ENCODE assay signal across 8 cellular contexts in genomic region chr10:14571866-14572507, GRCh38.
DNase-seq lines count a peak whose midpoint lies in the region; ATAC-seq and TF ChIP-seq lines count a peak whose summit lies in the region.

No MANE protein-coding gene starts in this region.

- H3K27ac ChIP-seq in right cardiac atrium (ENCODE audit: low read length) = no peak overlapping the region
- peak overlapping the region; percentile 82 to 91 for H3K27ac ChIP-seq in liver (ENCODE audit: low read depth in 1 of 2, low read length in 2 of 2)
- H3K27ac ChIP-seq in temporal lobe (ENCODE audit: low read depth, low read length) = peak overlapping the region; percentile 97

- H3K9ac ChIP-seq in liver (ENCODE audit: low read depth in 1 of 2, low read length in 2 of 2) = peak overlapping the region; percentile 70 to 76

- H3K36me3 ChIP-seq in liver (ENCODE audit: control insufficient read depth in 4 of 4, insufficient read depth in 3 of 4, low read depth in 1 of 4, low read length in 3 of 4) = no peaks in the 10 kb centered on the region

- H3K9me3 ChIP-seq in right cardiac atrium (ENCODE audit: control insufficient read depth, low read length) = no peaks in the 10 kb centered on the region
- H3K9me3 ChIP-seq in liver (ENCODE audit: control insufficient read depth in 4 of 4, low read length in 3 of 4) = no peaks in the 10 kb centered on the region

- intact Hi-C loops in right cardiac atrium (cut with DNase I) (no loop called here), left ventricle myocardium superior (cut with micrococcal nuclease) (no loop called here)

- peak; percentile 66 to 73 for TF ChIP-seq RAD21 in liver (IDR thresholded peaks at IDR 0.05)

- ATAC-seq in right cardiac atrium = peak; percentile 71 to 83
- ATAC-seq in left ventricle myocardium superior = no peak

- H3K4me3 ChIP-seq in right cardiac atrium (ENCODE audit: low read length) (no peak overlapping the region), liver (ENCODE audit: low read depth in 1 of 3, low read length in 3 of 3) (peak overlapping the region; percentile 1 to 50 (median 43))

- H3K4me1 ChIP-seq in right cardiac atrium (ENCODE audit: control insufficient read depth, insufficient read depth, low read length) = no peaks in the 10 kb centered on the region
- H3K4me1 ChIP-seq in liver (ENCODE audit: control insufficient read depth in 4 of 4, insufficient read depth in 4 of 4, low read length in 3 of 4) = peaks cover 10 to 63% (median 30%) of the 10 kb centered on the region in 4 donors

- 72% methylated on average over 10 of the region's 10 CpGs for WGBS in right cardiac atrium
- WGBS in liver = 20% methylated on average over 10 of the region's 10 CpGs

- H3K27me3 ChIP-seq in right cardiac atrium (ENCODE audit: control insufficient read depth, insufficient read depth) (no peaks in the 10 kb centered on the region), liver (ENCODE audit: control insufficient read depth in 4 of 4, insufficient read depth in 4 of 4, low read length in 3 of 4) (no peaks in the 10 kb centered on the region)

- TF ChIP-seq CTCF in liver (IDR thresholded peaks at IDR 0.05; ENCODE audit: low read depth, low read length, missing input control) = no peak

- DNase-seq in right cardiac atrium (no peak), left ventricle myocardium superior (no peak), NCI-H2029 treated with DMSO at 0.1 percent for 48 hours (lab: John Stamatoyannopoulos, UW) (peak; percentile 51), amygdala (lab: John Stamatoyannopoulos, UW) (peak in 43 of 56 donors; percentile 16 to 88 (median 62)), amniotic stem cell (lab: John Stamatoyannopoulos, UW) (no peak), NCI-H2107 treated with DMSO at 0.1 percent for 48 hours (lab: John Stamatoyannopoulos, UW; ENCODE audit: unreplicated experiment) (no peak)

TF ChIP-seq in liver, 16 proteins besides CTCF, POLR2A, EP300 and RAD21:
- peak; percentile 92 for TF ChIP-seq SP1 (IDR thresholded peaks at IDR 0.05)
- peak in 1 of 2 donors; percentile 53 for TF ChIP-seq EGR1 (IDR thresholded peaks at IDR 0.05; ENCODE audit: low read depth in 2 of 2)
- TF ChIP-seq, protein P1, sequence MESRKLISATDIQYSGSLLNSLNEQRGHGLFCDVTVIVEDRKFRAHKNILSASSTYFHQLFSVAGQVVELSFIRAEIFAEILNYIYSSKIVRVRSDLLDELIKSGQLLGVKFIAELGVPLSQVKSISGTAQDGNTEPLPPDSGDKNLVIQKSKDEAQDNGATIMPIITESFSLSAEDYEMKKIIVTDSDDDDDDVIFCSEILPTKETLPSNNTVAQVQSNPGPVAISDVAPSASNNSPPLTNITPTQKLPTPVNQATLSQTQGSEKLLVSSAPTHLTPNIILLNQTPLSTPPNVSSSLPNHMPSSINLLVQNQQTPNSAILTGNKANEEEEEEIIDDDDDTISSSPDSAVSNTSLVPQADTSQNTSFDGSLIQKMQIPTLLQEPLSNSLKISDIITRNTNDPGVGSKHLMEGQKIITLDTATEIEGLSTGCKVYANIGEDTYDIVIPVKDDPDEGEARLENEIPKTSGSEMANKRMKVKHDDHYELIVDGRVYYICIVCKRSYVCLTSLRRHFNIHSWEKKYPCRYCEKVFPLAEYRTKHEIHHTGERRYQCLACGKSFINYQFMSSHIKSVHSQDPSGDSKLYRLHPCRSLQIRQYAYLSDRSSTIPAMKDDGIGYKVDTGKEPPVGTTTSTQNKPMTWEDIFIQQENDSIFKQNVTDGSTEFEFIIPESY (IDR thresholded peaks at IDR 0.05) = peak; percentile 81
- no peak for TF ChIP-seq TAF1 (conservative IDR thresholded peaks at IDR 0.05)
- peak; percentile 83 for TF ChIP-seq FOXA1 (IDR thresholded peaks at IDR 0.05)
- TF ChIP-seq, protein P2, sequence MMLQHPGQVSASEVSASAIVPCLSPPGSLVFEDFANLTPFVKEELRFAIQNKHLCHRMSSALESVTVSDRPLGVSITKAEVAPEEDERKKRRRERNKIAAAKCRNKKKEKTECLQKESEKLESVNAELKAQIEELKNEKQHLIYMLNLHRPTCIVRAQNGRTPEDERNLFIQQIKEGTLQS (IDR thresholded peaks at IDR 0.05) = peak; percentile 91
- peak; percentile 91 for TF ChIP-seq FOXA2 (IDR thresholded peaks at IDR 0.05)
- peak; percentile 98 for TF ChIP-seq MAX (IDR thresholded peaks at IDR 0.05)
- peak; percentile 40 for TF ChIP-seq NR2F2 (IDR thresholded peaks at IDR 0.05)
- TF ChIP-seq RXRA (IDR thresholded peaks at IDR 0.05) = peak; percentile 95 to 96
- peak; percentile 49 for TF ChIP-seq HNF4G (IDR thresholded peaks at IDR 0.05)
- TF ChIP-seq HNF4A (conservative IDR thresholded peaks at IDR 0.05) = peak; percentile 84 to 88
- peak; percentile 89 for TF ChIP-seq YY1 (IDR thresholded peaks at IDR 0.05)
- TF ChIP-seq, protein P3, sequence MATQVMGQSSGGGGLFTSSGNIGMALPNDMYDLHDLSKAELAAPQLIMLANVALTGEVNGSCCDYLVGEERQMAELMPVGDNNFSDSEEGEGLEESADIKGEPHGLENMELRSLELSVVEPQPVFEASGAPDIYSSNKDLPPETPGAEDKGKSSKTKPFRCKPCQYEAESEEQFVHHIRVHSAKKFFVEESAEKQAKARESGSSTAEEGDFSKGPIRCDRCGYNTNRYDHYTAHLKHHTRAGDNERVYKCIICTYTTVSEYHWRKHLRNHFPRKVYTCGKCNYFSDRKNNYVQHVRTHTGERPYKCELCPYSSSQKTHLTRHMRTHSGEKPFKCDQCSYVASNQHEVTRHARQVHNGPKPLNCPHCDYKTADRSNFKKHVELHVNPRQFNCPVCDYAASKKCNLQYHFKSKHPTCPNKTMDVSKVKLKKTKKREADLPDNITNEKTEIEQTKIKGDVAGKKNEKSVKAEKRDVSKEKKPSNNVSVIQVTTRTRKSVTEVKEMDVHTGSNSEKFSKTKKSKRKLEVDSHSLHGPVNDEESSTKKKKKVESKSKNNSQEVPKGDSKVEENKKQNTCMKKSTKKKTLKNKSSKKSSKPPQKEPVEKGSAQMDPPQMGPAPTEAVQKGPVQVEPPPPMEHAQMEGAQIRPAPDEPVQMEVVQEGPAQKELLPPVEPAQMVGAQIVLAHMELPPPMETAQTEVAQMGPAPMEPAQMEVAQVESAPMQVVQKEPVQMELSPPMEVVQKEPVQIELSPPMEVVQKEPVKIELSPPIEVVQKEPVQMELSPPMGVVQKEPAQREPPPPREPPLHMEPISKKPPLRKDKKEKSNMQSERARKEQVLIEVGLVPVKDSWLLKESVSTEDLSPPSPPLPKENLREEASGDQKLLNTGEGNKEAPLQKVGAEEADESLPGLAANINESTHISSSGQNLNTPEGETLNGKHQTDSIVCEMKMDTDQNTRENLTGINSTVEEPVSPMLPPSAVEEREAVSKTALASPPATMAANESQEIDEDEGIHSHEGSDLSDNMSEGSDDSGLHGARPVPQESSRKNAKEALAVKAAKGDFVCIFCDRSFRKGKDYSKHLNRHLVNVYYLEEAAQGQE (IDR thresholded peaks at IDR 0.05) = peak; percentile 78
- peak; percentile 98 for TF ChIP-seq JUND (IDR thresholded peaks at IDR 0.05)
- TF ChIP-seq GABPA (IDR thresholded peaks at IDR 0.05 in 1 of 2, conservative IDR thresholded peaks at IDR 0.05 in 1 of 2) = peak in 1 of 2 donors; percentile 53

Comparison
In these comparisons a context has a peak if more than half of its experiments do, and no peak if none do; other contexts are left out.
1. DNase-seq: peak in NCI-H2029 treated with DMSO at 0.1 percent for 48 hours (single experiment) and amygdala (43 of 56); none in right cardiac atrium (0 of 3), left ventricle myocardium superior (single experiment), amniotic stem cell (single experiment) and NCI-H2107 treated with DMSO at 0.1 percent for 48 hours (single experiment).